In genomic region chr6:165159459-165159858, GRCh38 we compare ENCODE assay signal across 17 cellular contexts.
"Had no signal": no experiment of that assay in that cellular context is flagged by ENCODE, and none has a peak within 500 bp of the region (broad histone marks: within the 10 kb centered on the region; RNA-seq: fewer than 3 reads in every experiment).

No MANE protein-coding gene starts in this region.

- FAIRE-seq: colon had no signal

- DNase-seq: effector memory CD8-positive, alpha-beta T cell; gastrocnemius medialis; islet precursor cell; left lung; mesenchymal stem cell; midbrain; occipital lobe; retina; stimulated activated CD4-positive, alpha-beta T cell treated with anti-CD3 and anti-CD28 coated beads, Interleukin-2, amount 100 ng/mL, for 24 hours; stimulated activated CD4-positive, alpha-beta T cell treated with anti-CD3 and anti-CD28 coated beads, Interleukin-4, amount 100 ng/mL, for 4 hours; stimulated activated naive B cell treated with anti-CD40 and anti-IgM and Interleukin-4, amounts not matched to agents 10 μg/mL and 1 μg/mL and 100 μg/mL, for 72 hours; stimulated activated naive CD8-positive, alpha-beta T cell treated with anti-CD3 and anti-CD28 coated beads, Interleukin-15, amount 100 ng/mL, for 72 hours; testis; upper lobe of right lung had no signal

- ATAC-seq: effector memory CD8-positive, alpha-beta T cell; gastrocnemius medialis; left lung; natural killer cell treated with Interleukin-12 subunit alpha and Interleukin-12 subunit beta and Interleukin-15 and Interleukin-18, amount 100 ng/mL, for 72 hours; sciatic nerve; stimulated activated naive B cell treated with anti-CD40 and anti-IgM and Interleukin-4, amounts not matched to agents 10 μg/mL and 1 μg/mL and 100 μg/mL, for 72 hours; stimulated activated naive CD8-positive, alpha-beta T cell treated with anti-CD3 and anti-CD28 coated beads, Interleukin-15, amount 100 ng/mL, for 72 hours; upper lobe of right lung had no signal
